In genomic region chr7:127854383-127854782, GRCh38 we compare ENCODE assay signal across 24 cellular contexts.
DNase-seq lines count a peak whose midpoint lies in the region; ATAC-seq, FAIRE-seq and TF ChIP-seq lines count a peak whose summit lies in the region.
"Had no signal": no experiment of that assay in that cellular context is flagged by ENCODE, and none has a peak within 500 bp of the region (broad histone marks: within the 10 kb centered on the region; RNA-seq: fewer than 3 reads in every experiment).

No MANE protein-coding gene starts in this region.

- TF ChIP-seq RAD21 in K562 (CRISPR knock-in tag; conservative IDR thresholded peaks at IDR 0.05 in 1 of 2, IDR thresholded peaks at IDR 0.05 in 1 of 2), result no peak

- H3K36me3 ChIP-seq in HEK293 (ENCODE audit: control insufficient read depth in 2 of 2, insufficient read depth in 1 of 2, low read length in 2 of 2), result peaks cover 0 to 4% of the 10 kb centered on the region in 2 experiments; a peak in 1 of 3 replicates
- H3K36me3 ChIP-seq in K562 (ENCODE audit: control insufficient read depth, insufficient read depth, low read length), result peaks cover 51% of the 10 kb centered on the region

- H3K79me2 ChIP-seq in K562 (ENCODE audit: control insufficient read depth, insufficient read depth, low read length), result 0 out of 3 replicates have a peak, but pooled peaks cover 4% of the 10 kb centered on the region

- intact Hi-C loops in K562 (cut with micrococcal nuclease), result no loop called here

- H3K9me3 ChIP-seq in HEK293 (ENCODE audit: control insufficient read depth, insufficient read depth, low read depth, low read length), result no peaks in the 10 kb centered on the region
- no peaks in the 10 kb centered on the region for H3K9me3 ChIP-seq in K562 (replicated peaks; ENCODE audit: control insufficient read depth, insufficient read depth, low read depth, low read length)
- H3K9me3 ChIP-seq: BLaER1 treated with 17β-estradiol and CSF1 and Interleukin-3, amounts not matched to agents 10 nM and 100 nM had no signal

- FAIRE-seq in K562 (lab: Jason Lieb, UNC), result no peak
- FAIRE-seq: A204.1, GM12878, GM12892, GM18507 had no signal

- POLR2A ChIA-PET in HEK293 (lab: Yijun Ruan, JAX), result no interaction called here
- POLR2A ChIA-PET in K562 (lab: Yijun Ruan, JAX), result interaction anchor here (0.6 to 1.3 kb wide), 3 partner anchors 16 to 105 kb away, joined by 3 read pairs; no protein-coding TSS in a partner anchor
- POLR2A ChIA-PET in activated CD8-positive, alpha-beta T cell treated with anti-CD3 and anti-CD28 coated beads, Interleukin-2, amount 10 ng/mL, durations not matched to agents 7 days and 5 days (lab: Charles Lee), result interaction anchor here (0.6 kb wide), 1 partner anchor 60 kb away, joined by 6 read pairs; no protein-coding TSS in a partner anchor

- CTCF ChIA-PET in HEK293 (lab: Yijun Ruan, JAX) (no interaction called here), K562 (lab: Yijun Ruan, JAX; ENCODE audit: low intra/inter-chr PET ratio) (no interaction called here)
- CTCF ChIA-PET in activated CD8-positive, alpha-beta T cell treated with anti-CD3 and anti-CD28 coated beads, Interleukin-2, amount 10 ng/mL, durations not matched to agents 7 days and 5 days (lab: Charles Lee), result interaction anchor here (0.6 to 1.6 kb wide), 2 partner anchors 146 to 148 kb away, joined by 4 to 8 read pairs; no protein-coding TSS in a partner anchor

- H3K27me3 Mint-ChIP-seq in activated CD8-positive, alpha-beta T cell treated with anti-CD3 and anti-CD28 coated beads, Interleukin-2, amount 10 ng/mL, durations not matched to agents 7 days and 5 days (ENCODE audit: low read depth), result peaks cover 6% of the 10 kb centered on the region
- no peaks in the 10 kb centered on the region for H3K27me3 Mint-ChIP-seq in glutamatergic neuron (ENCODE audit: unreplicated experiment)
- H3K27me3 Mint-ChIP-seq: B cell had no signal

- H3K27ac ChIP-seq in HEK293 (ENCODE audit: extremely low read depth, low read depth, low read length), result no peak overlapping the region
- H3K27ac ChIP-seq in K562 (ENCODE audit: extremely low read depth, low read depth, low read length), result no peak overlapping the region
- H3K27ac ChIP-seq: C4-2B had no signal

- no peak overlapping the region for H3K4me3 Mint-ChIP-seq in activated CD8-positive, alpha-beta T cell treated with anti-CD3 and anti-CD28 coated beads, Interleukin-2, amount 10 ng/mL, durations not matched to agents 7 days and 5 days
- H3K4me3 Mint-ChIP-seq in glutamatergic neuron (ENCODE audit: unreplicated experiment), result no peak overlapping the region
- H3K4me3 Mint-ChIP-seq: B cell; CD4-positive, alpha-beta T cell; CD8-positive, alpha-beta memory T cell had no signal

- in situ Hi-C loops in K562 (cut with MboI), result no loop called here

- DNase-seq in K562 (ENCODE audit: extremely low read depth in 1 of 4, low spot score in 3 of 4), result no peak
- no peak for DNase-seq in activated CD8-positive, alpha-beta T cell treated with anti-CD3 and anti-CD28 coated beads, Interleukin-2, amount 10 ng/mL, durations not matched to agents 7 days and 5 days
- DNase-seq in glutamatergic neuron, result no peak
- no peak for DNase-seq in NCI-H2196 (lab: John Stamatoyannopoulos, UW; ENCODE audit: unreplicated experiment)
- DNase-seq: 8988T; AML-193; CD4-positive, alpha-beta T cell; CD8-positive, alpha-beta memory T cell; COR-L47; DMS 273 treated with DMSO at 0.1 percent for 48 hours; DMS153; DMS53; DMS79; DND-41; EL; GDM1 had no signal

- TF ChIP-seq POLR2A in K562 (conservative IDR thresholded peaks at IDR 0.05), result no peak

- TF ChIP-seq EP300 in K562 (IDR thresholded peaks at IDR 0.05; ENCODE audit: low read length), result no peak

- no peaks in the 10 kb centered on the region for H3K9me3 Mint-ChIP-seq in activated CD8-positive, alpha-beta T cell treated with anti-CD3 and anti-CD28 coated beads, Interleukin-2, amount 10 ng/mL, durations not matched to agents 7 days and 5 days (ENCODE audit: insufficient read depth)
- H3K9me3 Mint-ChIP-seq in glutamatergic neuron (ENCODE audit: unreplicated experiment), result no peaks in the 10 kb centered on the region
- H3K9me3 Mint-ChIP-seq: CD4-positive, alpha-beta T cell; CD8-positive, alpha-beta memory T cell had no signal

- no peak overlapping the region for H3K4me2 ChIP-seq in K562 (ENCODE audit: insufficient read depth, low read length)

- H3K4me3 ChIP-seq in HEK293 (ENCODE audit: low read depth, low read length) (no peak overlapping the region), K562 (no peak overlapping the region)
- H3K4me3 ChIP-seq: BLaER1 treated with 17β-estradiol and CSF1 and Interleukin-3, amounts not matched to agents 10 nM and 100 nM; GM12878 had no signal

- no peak overlapping the region for H3K27ac Mint-ChIP-seq in activated CD8-positive, alpha-beta T cell treated with anti-CD3 and anti-CD28 coated beads, Interleukin-2, amount 10 ng/mL, durations not matched to agents 7 days and 5 days
- H3K27ac Mint-ChIP-seq in glutamatergic neuron (ENCODE audit: unreplicated experiment), result no peak overlapping the region
- H3K27ac Mint-ChIP-seq: B cell; CD4-positive, alpha-beta T cell; CD8-positive, alpha-beta memory T cell had no signal

- no peaks in the 10 kb centered on the region for H4K20me1 ChIP-seq in K562 (replicated peaks; ENCODE audit: control insufficient read depth, insufficient read depth, low read length)

- H3K9ac ChIP-seq in K562 (ENCODE audit: insufficient read depth in 1 of 2, low read depth in 2 of 2, low read length in 2 of 2), result no peak overlapping the region
- H3K9ac ChIP-seq: BLaER1 treated with 17β-estradiol and CSF1 and Interleukin-3, amounts not matched to agents 10 nM and 100 nM had no signal

- no peaks in the 10 kb centered on the region for H3K9me1 ChIP-seq in K562 (ENCODE audit: control insufficient read depth, insufficient read depth, low read length)

- WGBS in K562 (ENCODE audit: insufficient coverage, low coverage, missing lambda C conversion rate), result 88% methylated on average over 2 of the region's 2 CpGs

- no peak for ATAC-seq in K562
- no peak for ATAC-seq in activated CD8-positive, alpha-beta T cell treated with anti-CD3 and anti-CD28 coated beads, Interleukin-2, amount 10 ng/mL, durations not matched to agents 7 days and 5 days
- ATAC-seq: GM12878 had no signal

- H2AFZ ChIP-seq in K562 (ENCODE audit: low read depth, low read length), result no peak overlapping the region

- H3K4me1 ChIP-seq in HEK293 (ENCODE audit: control insufficient read depth, insufficient read depth, low read length) (no peaks in the 10 kb centered on the region), K562 (replicated peaks in 1 of 2; ENCODE audit: control insufficient read depth in 2 of 2, insufficient read depth in 2 of 2, low read length in 2 of 2) (peaks cover 4 to 8% of the 10 kb centered on the region in 2 experiments; a peak in 4 of 5 replicates)

- no TSS peak for BruUV-seq in K562 (replicated peaks; lab: Mats Ljungman, UMichigan)

- H3K36me3 Mint-ChIP-seq in activated CD8-positive, alpha-beta T cell treated with anti-CD3 and anti-CD28 coated beads, Interleukin-2, amount 10 ng/mL, durations not matched to agents 7 days and 5 days (ENCODE audit: low read depth), result peaks cover 30% of the 10 kb centered on the region
- no peaks in the 10 kb centered on the region for H3K36me3 Mint-ChIP-seq in glutamatergic neuron (ENCODE audit: unreplicated experiment)

- TF ChIP-seq CTCF in HEK293 (tag by site-specific recombination; IDR thresholded peaks at IDR 0.05) (no peak), K562 (IDR thresholded peaks at IDR 0.05 in 2 of 3, conservative IDR thresholded peaks at IDR 0.05 in 1 of 3; ENCODE audit: insufficient read depth in 2 of 3, low read depth in 1 of 3, low read length in 3 of 3) (no peak), glutamatergic neuron (IDR thresholded peaks at IDR 0.05; ENCODE audit: partially characterized antibody, unreplicated experiment) (no peak)

- H3K4me1 Mint-ChIP-seq in activated CD8-positive, alpha-beta T cell treated with anti-CD3 and anti-CD28 coated beads, Interleukin-2, amount 10 ng/mL, durations not matched to agents 7 days and 5 days (ENCODE audit: low read depth), result peaks cover 61% of the 10 kb centered on the region
- peaks cover 9% of the 10 kb centered on the region for H3K4me1 Mint-ChIP-seq in glutamatergic neuron (ENCODE audit: low read depth, unreplicated experiment)

- H3K27me3 ChIP-seq in K562 (ENCODE audit: control insufficient read depth in 2 of 2, insufficient read depth in 2 of 2, low read length in 2 of 2), result no peaks in the 10 kb centered on the region
- H3K27me3 ChIP-seq: BLaER1 treated with 17β-estradiol and CSF1 and Interleukin-3, amounts not matched to agents 10 nM and 100 nM had no signal

TF ChIP-seq in K562, 482 proteins besides CTCF, POLR2A, EP300 and RAD21:
- TF ChIP-seq ZC3H11A (IDR thresholded peaks at IDR 0.05; ENCODE audit: low read depth, low read length) (peak; percentile 94; the same call in 1 of the 2 replicates), SAP30 (IDR thresholded peaks at IDR 0.05; ENCODE audit: borderline replicate concordance, insufficient read depth, low read depth, low read length, poor library complexity, severe bottlenecking) (no peak), OTX1 (CRISPR knock-in tag; IDR thresholded peaks at IDR 0.05) (0 out of 2 replicates have a peak, but pooled peaks have one; percentile 16)

Comparison
In these comparisons a context has a peak if more than half of its experiments do, and no peak if none do; other contexts are left out.
1. Of the 44 proteins assayed by ChIP-seq in both K562 and HEK293: peak only in K562: none; only in HEK293: MYNN, REST, ZBTB1, ZBTB11, ZBTB8A and ZNF140; in both: none; in neither: 38.